Comparison of ENCODE assay signal across 2 cellular contexts in genomic region chr5:163489055-163489744, GRCh38.
A peak's percentile ranks its signal among the peaks of the same experiment; 100 is the strongest.
TF ChIP-seq lines count a peak whose summit lies in the region.

No MANE protein-coding gene starts in this region.

TF ChIP-seq in IMR-90, 13 proteins besides CTCF, POLR2A, EP300 and RAD21:
- TF ChIP-seq CEBPB (IDR thresholded peaks at IDR 0.05; ENCODE audit: low read depth, low read length) (no peak), RFX5 (IDR thresholded peaks at IDR 0.05; ENCODE audit: low read depth, low read length) (no peak), CHD1 (IDR thresholded peaks at IDR 0.05; ENCODE audit: low read depth, low read length) (no peak)

TF ChIP-seq in K562, 482 proteins besides CTCF, POLR2A, EP300 and RAD21:
- TF ChIP-seq CEBPB (tag; IDR thresholded peaks at IDR 0.05): peak; percentile 67
- TF ChIP-seq FOXK1 (CRISPR knock-in tag; IDR thresholded peaks at IDR 0.05; ENCODE audit: borderline replicate concordance): no peak
- no peak for TF ChIP-seq ESRRA (IDR thresholded peaks at IDR 0.05; ENCODE audit: borderline replicate concordance, low read depth)
